In the genomic region with DNA sequence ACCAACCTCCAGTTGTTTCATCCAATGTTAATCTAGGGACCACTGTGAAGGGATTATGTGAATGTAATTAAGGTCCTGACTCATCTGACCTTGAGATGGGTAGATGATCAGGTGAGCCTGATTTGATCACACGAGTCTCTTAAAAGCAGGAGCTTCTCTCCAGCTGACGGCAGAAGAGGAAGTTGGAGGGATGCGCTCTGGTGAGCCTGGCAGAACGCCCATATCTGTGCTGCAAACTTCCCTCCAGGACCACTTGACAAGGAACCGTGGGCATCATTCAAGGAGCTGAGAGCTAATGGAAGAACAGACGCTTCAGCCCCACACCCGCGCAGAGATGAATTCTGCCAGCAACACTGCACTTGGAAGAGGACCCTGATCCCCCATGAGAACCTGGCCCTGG, we compare ENCODE assay signal across 17 cellular contexts.
DNase-seq lines count a peak whose midpoint lies in the region; ATAC-seq and TF ChIP-seq lines count a peak whose summit lies in the region.
"Had no signal": no experiment of that assay in that cellular context is flagged by ENCODE, and none has a peak within 500 bp of the region (broad histone marks: within the 10 kb centered on the region; RNA-seq: fewer than 3 reads in every experiment).

No MANE protein-coding gene starts in this region.

- H3K4me1 ChIP-seq in heart left ventricle (peaks cover 0 to 11% (median 0%) of the 10 kb centered on the region in 12 donors), OCI-LY7 (ENCODE audit: insufficient read depth, low read length, poor library complexity, severe bottlenecking) (no peaks in the 10 kb centered on the region)

- no peak overlapping the region for H2AFZ ChIP-seq in OCI-LY7 (ENCODE audit: low read length)

- H3K27ac ChIP-seq in heart left ventricle, result no peak overlapping the region
- H3K27ac ChIP-seq in OCI-LY7 (ENCODE audit: low read depth, low read length, poor library complexity, severe bottlenecking), result no peak overlapping the region
- H3K27ac ChIP-seq: KMS-11, SJSA1 had no signal

- DNase-seq in cardiac septum (ENCODE audit: low spot score) (peak; percentile 58), heart left ventricle (no peak), Kasumi-1 (lab: John Stamatoyannopoulos, UW) (peak; percentile 2 to 7), OCI-LY7 (ENCODE audit: low spot score) (peak; percentile 22), hippocampal formation (lab: John Stamatoyannopoulos, UW) (no peak)
- DNase-seq: CD8-positive, alpha-beta T cell; DND-41; GF-D8; H7; NCI-H1436 treated with DMSO at 0.1 percent for 48 hours; NCI-H2107; NCI-H69; T-helper 1 cell had no signal

- H3K9me2 ChIP-seq in OCI-LY7 (ENCODE audit: insufficient read depth, low read length), result no peaks in the 10 kb centered on the region

- H3K4me3 ChIP-seq in heart left ventricle (no peak overlapping the region), OCI-LY7 (ENCODE audit: low read depth, low read length, poor library complexity, severe bottlenecking) (no peak overlapping the region)
- H3K4me3 ChIP-seq: SJSA1 had no signal

- H3K36me3 ChIP-seq in heart left ventricle (no peaks in the 10 kb centered on the region), OCI-LY7 (ENCODE audit: insufficient read depth, low read length) (no peaks in the 10 kb centered on the region)
- H3K36me3 ChIP-seq: SJSA1 had no signal

- POLR2A ChIA-PET in OCI-LY7 (lab: Charles Lee), result no interaction called here

- no peak for TF ChIP-seq CTCF in heart left ventricle (IDR thresholded peaks at IDR 0.05)
- no peak for TF ChIP-seq CTCF in OCI-LY7 (conservative IDR thresholded peaks at IDR 0.05; ENCODE audit: low read length)

- no peaks in the 10 kb centered on the region for H3K9me3 ChIP-seq in heart left ventricle
- no peaks in the 10 kb centered on the region for H3K9me3 ChIP-seq in OCI-LY7 (ENCODE audit: low read length)
- H3K9me3 ChIP-seq: SJSA1 had no signal

- no peaks in the 10 kb centered on the region for H4K20me1 ChIP-seq in OCI-LY7 (ENCODE audit: insufficient read depth, low read length)

- no peak for TF ChIP-seq POLR2A in heart left ventricle (IDR thresholded peaks at IDR 0.05)

- H3K79me2 ChIP-seq in OCI-LY7 (ENCODE audit: insufficient read depth, low read depth, low read length), result no peaks in the 10 kb centered on the region

- intact Hi-C loops in cardiac septum (cut with DNase I) (loop anchor here (10.0 kb wide), 3 partner anchors 105 to 1015 kb away; a partner anchor contains a TSS), heart left ventricle (cut with DNase I) (loop anchor here in 3 of 10 donors (10.0 kb wide), 4 partner anchors 95 to 335 kb away; no protein-coding TSS in a partner anchor), OCI-LY7 (cut with micrococcal nuclease; ENCODE audit: unreplicated experiment) (no loop called here)

- H3K27me3 ChIP-seq in heart left ventricle, result no peaks in the 10 kb centered on the region
- H3K27me3 ChIP-seq: SJSA1 had no signal

- ATAC-seq in heart left ventricle (no peak), esophagus mucosa (no peak), GM18520 (IDR thresholded peaks at IDR 0.05; ENCODE audit: unreplicated experiment) (no peak)
- ATAC-seq: CD8-positive, alpha-beta T cell had no signal

- WGBS in heart left ventricle, 4 donors, result 79 to 87% (median 80%) methylated on average over 8 of the region's 8 CpGs

- no peak overlapping the region for H3K4me2 ChIP-seq in OCI-LY7 (ENCODE audit: low read length)
- H3K4me2 ChIP-seq: KMS-11 had no signal

- CTCF ChIA-PET in OCI-LY7 (lab: Charles Lee; ENCODE audit: unreplicated experiment), result no interaction called here

- BruUV-seq in OCI-LY7 (replicated peaks; lab: Mats Ljungman, UMichigan), result no TSS peak

Comparison
In these comparisons a context has a peak if more than half of its experiments do, and no peak if none do; other contexts are left out.
1. DNase-seq: peak in cardiac septum (single experiment), Kasumi-1 (2 of 2) and OCI-LY7 (single experiment); none in heart left ventricle (0 of 5) and hippocampal formation (0 of 2).